ENCODE assay signal across 11 cellular contexts in the genomic region with DNA sequence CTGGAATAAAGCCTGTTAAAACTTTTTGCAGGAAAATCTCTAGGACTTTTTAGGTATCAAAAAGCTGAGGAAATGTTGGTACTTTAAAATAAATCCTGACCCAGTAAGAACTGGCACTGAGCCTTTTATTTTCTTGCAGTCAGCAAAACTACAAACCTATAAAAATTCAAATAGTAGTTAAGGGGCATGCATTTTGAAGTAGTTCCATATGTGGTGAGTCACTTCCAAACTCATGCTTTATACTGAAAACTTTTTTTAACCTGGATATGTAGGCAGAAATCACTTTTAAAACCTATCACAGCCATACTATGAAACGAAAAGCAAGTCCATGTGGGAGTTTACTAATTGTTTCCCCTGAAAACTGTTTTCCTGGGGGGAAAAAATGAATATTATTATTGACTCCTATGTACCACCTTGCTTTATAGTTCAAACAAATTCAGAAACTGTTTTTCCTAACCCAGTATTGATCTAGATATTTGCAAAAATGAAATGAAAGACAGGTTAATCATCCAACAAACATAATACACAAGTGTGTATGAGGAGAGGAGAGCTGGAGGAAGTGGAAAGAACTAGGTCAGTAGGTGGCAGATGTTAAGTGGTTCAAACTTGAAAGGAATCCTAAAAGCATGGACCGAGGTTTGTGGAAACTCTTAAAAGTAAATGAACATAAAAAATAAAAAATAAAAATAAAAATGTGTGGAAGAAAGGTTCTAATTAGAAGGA. TPM values are rescaled to one million over a fixed set of nuclear protein-coding genes. Genes with fewer than 3 reads are reported as not detected.
DNase-seq lines count a peak whose midpoint lies in the region; ATAC-seq and TF ChIP-seq lines count a peak whose summit lies in the region.
"Had no signal": no experiment of that assay in that cellular context is flagged by ENCODE, and none has a peak within 500 bp of the region (broad histone marks: within the 10 kb centered on the region; RNA-seq: fewer than 3 reads in every experiment).

No MANE protein-coding gene starts in this region.

- DNase-seq in GM03348 (ENCODE audit: low spot score) (peak; percentile 46), astrocyte of the cerebellum (ENCODE audit: low read depth) (peak; percentile 53), left lobe of liver (ENCODE audit: low spot score) (no peak), COLO668 (lab: John Stamatoyannopoulos, UW; ENCODE audit: unreplicated experiment) (no peak), SIG-M5 (lab: John Stamatoyannopoulos, UW) (no peak)
- DNase-seq: activated gamma-delta T cell treated with Interleukin-2 at 50 U/mL for 16 hours, NCI-H446, uterus had no signal

- H3K27me3 ChIP-seq in ACC112 (ENCODE audit: insufficient read depth, low read length): no peaks in the 10 kb centered on the region
- H3K27me3 ChIP-seq: uterus had no signal

- in situ Hi-C loops in astrocyte of the cerebellum (cut with HindIII; ENCODE audit: low sequenced_read_pairs): no loop called here

- H3K4me3 ChIP-seq in ACC112 (ENCODE audit: low read depth, low read length) (peak overlapping the region; percentile 60), astrocyte of the cerebellum (ENCODE audit: low read depth, low read length) (no peak overlapping the region)
- H3K4me3 ChIP-seq: uterus had no signal

- H3K27ac ChIP-seq in ACC112 (ENCODE audit: low read depth, low read length): peak overlapping the region; percentile 77
- H3K27ac ChIP-seq: uterus had no signal

- TF ChIP-seq CTCF in astrocyte of the cerebellum (IDR thresholded peaks at IDR 0.05; ENCODE audit: low read depth, low read length, missing control alignments): no peak

- peaks cover 5% of the 10 kb centered on the region for H3K36me3 ChIP-seq in ACC112 (ENCODE audit: insufficient read depth, low read length)
- H3K36me3 ChIP-seq: uterus had no signal

- no peak overlapping the region for H2AFZ ChIP-seq in ACC112 (ENCODE audit: low read length, unreplicated experiment)

- H3K79me2 ChIP-seq in ACC112 (ENCODE audit: control insufficient read depth, insufficient read depth, low read length, unreplicated experiment): peaks cover 33% of the 10 kb centered on the region

- H3K4me1 ChIP-seq in ACC112 (ENCODE audit: control insufficient read depth, insufficient read depth, low read length, unreplicated experiment): peaks cover 24% of the 10 kb centered on the region

- peak; percentile 55 for ATAC-seq in left lobe of liver
- no peak for ATAC-seq in GM18858 (IDR thresholded peaks at IDR 0.05; ENCODE audit: unreplicated experiment)
- no peak for ATAC-seq in GM21576 (IDR thresholded peaks at IDR 0.05; ENCODE audit: unreplicated experiment)

RNA-seq across cellular contexts. Expression of a gene that starts 30.5 kb away (rescaled TPM):
- 19.3 TPM for total RNA-seq in left lobe of liver

Comparison
In these comparisons a context has a peak if more than half of its experiments do, and no peak if none do; other contexts are left out.
1. DNase-seq: peak in GM03348 (single experiment) and astrocyte of the cerebellum (single experiment); none in left lobe of liver (single experiment), COLO668 (single experiment) and SIG-M5 (single experiment).